ENCODE assay signal across 1 cellular context in the genomic region with DNA sequence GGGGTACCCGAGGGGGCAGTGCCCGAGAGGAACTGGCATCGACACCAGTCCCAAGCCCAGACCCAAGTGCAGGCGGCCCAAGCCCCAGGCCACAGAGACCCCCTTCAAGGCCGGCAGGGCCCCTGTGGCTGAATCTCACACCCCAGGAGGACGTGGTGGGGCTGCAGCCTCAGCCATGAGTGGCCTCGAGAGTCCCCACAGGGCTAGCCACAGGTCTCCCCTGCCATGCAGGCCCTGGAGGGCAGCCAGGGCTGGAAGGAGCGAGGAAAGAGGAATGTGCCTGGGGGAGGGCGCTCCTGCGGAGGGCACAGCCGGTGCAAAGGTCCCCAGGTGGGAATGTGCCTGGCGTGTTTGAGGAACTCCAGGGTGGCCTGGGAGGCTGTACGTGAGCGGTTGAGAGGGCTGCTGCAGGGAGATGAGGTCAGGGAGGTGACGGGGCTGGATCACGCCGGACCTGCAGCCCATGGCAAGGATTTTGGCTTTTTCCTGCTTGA.
A peak's percentile ranks its signal among the peaks of the same experiment; 100 is the strongest.
TF ChIP-seq lines count a peak whose summit lies in the region.

No MANE protein-coding gene starts in this region.

TF ChIP-seq in HepG2, 621 proteins besides CTCF, POLR2A, EP300 and RAD21 (continued from another document and continues in another):
- TF ChIP-seq, protein P1, sequence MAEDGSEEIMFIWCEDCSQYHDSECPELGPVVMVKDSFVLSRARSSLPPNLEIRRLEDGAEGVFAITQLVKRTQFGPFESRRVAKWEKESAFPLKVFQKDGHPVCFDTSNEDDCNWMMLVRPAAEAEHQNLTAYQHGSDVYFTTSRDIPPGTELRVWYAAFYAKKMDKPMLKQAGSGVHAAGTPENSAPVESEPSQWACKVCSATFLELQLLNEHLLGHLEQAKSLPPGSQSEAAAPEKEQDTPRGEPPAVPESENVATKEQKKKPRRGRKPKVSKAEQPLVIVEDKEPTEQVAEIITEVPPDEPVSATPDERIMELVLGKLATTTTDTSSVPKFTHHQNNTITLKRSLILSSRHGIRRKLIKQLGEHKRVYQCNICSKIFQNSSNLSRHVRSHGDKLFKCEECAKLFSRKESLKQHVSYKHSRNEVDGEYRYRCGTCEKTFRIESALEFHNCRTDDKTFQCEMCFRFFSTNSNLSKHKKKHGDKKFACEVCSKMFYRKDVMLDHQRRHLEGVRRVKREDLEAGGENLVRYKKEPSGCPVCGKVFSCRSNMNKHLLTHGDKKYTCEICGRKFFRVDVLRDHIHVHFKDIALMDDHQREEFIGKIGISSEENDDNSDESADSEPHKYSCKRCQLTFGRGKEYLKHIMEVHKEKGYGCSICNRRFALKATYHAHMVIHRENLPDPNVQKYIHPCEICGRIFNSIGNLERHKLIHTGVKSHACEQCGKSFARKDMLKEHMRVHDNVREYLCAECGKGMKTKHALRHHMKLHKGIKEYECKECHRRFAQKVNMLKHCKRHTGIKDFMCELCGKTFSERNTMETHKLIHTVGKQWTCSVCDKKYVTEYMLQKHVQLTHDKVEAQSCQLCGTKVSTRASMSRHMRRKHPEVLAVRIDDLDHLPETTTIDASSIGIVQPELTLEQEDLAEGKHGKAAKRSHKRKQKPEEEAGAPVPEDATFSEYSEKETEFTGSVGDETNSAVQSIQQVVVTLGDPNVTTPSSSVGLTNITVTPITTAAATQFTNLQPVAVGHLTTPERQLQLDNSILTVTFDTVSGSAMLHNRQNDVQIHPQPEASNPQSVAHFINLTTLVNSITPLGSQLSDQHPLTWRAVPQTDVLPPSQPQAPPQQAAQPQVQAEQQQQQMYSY (CRISPR knock-in tag; IDR thresholded peaks at IDR 0.05): no peak
- no peak for TF ChIP-seq ZNF891 (CRISPR knock-in tag; IDR thresholded peaks at IDR 0.05)
- TF ChIP-seq TRIM24 (CRISPR knock-in tag; IDR thresholded peaks at IDR 0.05): no peak
- no peak for TF ChIP-seq MAZ (IDR thresholded peaks at IDR 0.05; ENCODE audit: borderline replicate concordance, low read depth, low read length)
- TF ChIP-seq MAZ (CRISPR knock-in tag; IDR thresholded peaks at IDR 0.05; ENCODE audit: low read depth): no peak
- no peak for TF ChIP-seq FOXO1 (CRISPR knock-in tag; IDR thresholded peaks at IDR 0.05)
- 0 out of 2 replicates have a peak, but pooled peaks have one; percentile 39 for TF ChIP-seq GTF3A (CRISPR knock-in tag; conservative IDR thresholded peaks at IDR 0.05)
- no peak for TF ChIP-seq HNRNPH1 (optimal IDR thresholded peaks at IDR 0.05; ENCODE audit: low read depth, low read length)
- no peak for TF ChIP-seq ZMAT3 (CRISPR knock-in tag; conservative IDR thresholded peaks at IDR 0.05)
- TF ChIP-seq KLF6 (CRISPR knock-in tag; IDR thresholded peaks at IDR 0.05): no peak
- peak; percentile 42; the same call in 1 of the 2 replicates for TF ChIP-seq JUN (CRISPR knock-in tag; IDR thresholded peaks at IDR 0.05)
- TF ChIP-seq, protein P2, sequence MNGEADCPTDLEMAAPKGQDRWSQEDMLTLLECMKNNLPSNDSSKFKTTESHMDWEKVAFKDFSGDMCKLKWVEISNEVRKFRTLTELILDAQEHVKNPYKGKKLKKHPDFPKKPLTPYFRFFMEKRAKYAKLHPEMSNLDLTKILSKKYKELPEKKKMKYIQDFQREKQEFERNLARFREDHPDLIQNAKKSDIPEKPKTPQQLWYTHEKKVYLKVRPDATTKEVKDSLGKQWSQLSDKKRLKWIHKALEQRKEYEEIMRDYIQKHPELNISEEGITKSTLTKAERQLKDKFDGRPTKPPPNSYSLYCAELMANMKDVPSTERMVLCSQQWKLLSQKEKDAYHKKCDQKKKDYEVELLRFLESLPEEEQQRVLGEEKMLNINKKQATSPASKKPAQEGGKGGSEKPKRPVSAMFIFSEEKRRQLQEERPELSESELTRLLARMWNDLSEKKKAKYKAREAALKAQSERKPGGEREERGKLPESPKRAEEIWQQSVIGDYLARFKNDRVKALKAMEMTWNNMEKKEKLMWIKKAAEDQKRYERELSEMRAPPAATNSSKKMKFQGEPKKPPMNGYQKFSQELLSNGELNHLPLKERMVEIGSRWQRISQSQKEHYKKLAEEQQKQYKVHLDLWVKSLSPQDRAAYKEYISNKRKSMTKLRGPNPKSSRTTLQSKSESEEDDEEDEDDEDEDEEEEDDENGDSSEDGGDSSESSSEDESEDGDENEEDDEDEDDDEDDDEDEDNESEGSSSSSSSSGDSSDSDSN (CRISPR knock-in tag; IDR thresholded peaks at IDR 0.05): peak; percentile 47; the same call in 1 of the 2 replicates
- no peak for TF ChIP-seq ZNF879 (CRISPR knock-in tag; IDR thresholded peaks at IDR 0.05)
- TF ChIP-seq ATF7 (IDR thresholded peaks at IDR 0.05): 0 out of 2 replicates have a peak, but pooled peaks have one; percentile 24
- peak; percentile 65 for TF ChIP-seq ATF7 (CRISPR knock-in tag; IDR thresholded peaks at IDR 0.05)
- no peak for TF ChIP-seq CBX2 (IDR thresholded peaks at IDR 0.05; ENCODE audit: low read depth, low read length)
- TF ChIP-seq CBX2 (CRISPR knock-in tag; IDR thresholded peaks at IDR 0.05; ENCODE audit: low read depth): no peak
- TF ChIP-seq, protein P3, sequence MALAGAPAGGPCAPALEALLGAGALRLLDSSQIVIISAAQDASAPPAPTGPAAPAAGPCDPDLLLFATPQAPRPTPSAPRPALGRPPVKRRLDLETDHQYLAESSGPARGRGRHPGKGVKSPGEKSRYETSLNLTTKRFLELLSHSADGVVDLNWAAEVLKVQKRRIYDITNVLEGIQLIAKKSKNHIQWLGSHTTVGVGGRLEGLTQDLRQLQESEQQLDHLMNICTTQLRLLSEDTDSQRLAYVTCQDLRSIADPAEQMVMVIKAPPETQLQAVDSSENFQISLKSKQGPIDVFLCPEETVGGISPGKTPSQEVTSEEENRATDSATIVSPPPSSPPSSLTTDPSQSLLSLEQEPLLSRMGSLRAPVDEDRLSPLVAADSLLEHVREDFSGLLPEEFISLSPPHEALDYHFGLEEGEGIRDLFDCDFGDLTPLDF (CRISPR knock-in tag; IDR thresholded peaks at IDR 0.05): no peak
- peak; percentile 60; the same call in 1 of the 2 replicates for TF ChIP-seq ARNTL (CRISPR knock-in tag; IDR thresholded peaks at IDR 0.05)
- TF ChIP-seq ISX (CRISPR knock-in tag; conservative IDR thresholded peaks at IDR 0.05): no peak
- TF ChIP-seq, protein P4, sequence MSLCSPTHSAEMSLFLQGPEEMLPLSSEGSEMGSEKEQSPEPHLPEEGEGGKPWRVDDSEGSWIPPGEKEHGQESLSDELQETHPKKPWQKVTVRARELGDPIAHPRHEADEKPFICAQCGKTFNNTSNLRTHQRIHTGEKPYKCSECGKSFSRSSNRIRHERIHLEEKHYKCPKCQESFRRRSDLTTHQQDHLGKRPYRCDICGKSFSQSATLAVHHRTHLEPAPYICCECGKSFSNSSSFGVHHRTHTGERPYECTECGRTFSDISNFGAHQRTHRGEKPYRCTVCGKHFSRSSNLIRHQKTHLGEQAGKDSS (CRISPR knock-in tag; IDR thresholded peaks at IDR 0.05; ENCODE audit: borderline replicate concordance, low read depth): peak; percentile 87; the same call in 1 of the 2 replicates
- no peak for TF ChIP-seq SOX6 (IDR thresholded peaks at IDR 0.05)
- no peak for TF ChIP-seq SOX6 (CRISPR knock-in tag; IDR thresholded peaks at IDR 0.05)
- TF ChIP-seq ZSCAN22 (CRISPR knock-in tag; IDR thresholded peaks at IDR 0.05): no peak
- no peak for TF ChIP-seq ZNF816 (CRISPR knock-in tag; IDR thresholded peaks at IDR 0.05; ENCODE audit: borderline replicate concordance)
- TF ChIP-seq, protein P5, sequence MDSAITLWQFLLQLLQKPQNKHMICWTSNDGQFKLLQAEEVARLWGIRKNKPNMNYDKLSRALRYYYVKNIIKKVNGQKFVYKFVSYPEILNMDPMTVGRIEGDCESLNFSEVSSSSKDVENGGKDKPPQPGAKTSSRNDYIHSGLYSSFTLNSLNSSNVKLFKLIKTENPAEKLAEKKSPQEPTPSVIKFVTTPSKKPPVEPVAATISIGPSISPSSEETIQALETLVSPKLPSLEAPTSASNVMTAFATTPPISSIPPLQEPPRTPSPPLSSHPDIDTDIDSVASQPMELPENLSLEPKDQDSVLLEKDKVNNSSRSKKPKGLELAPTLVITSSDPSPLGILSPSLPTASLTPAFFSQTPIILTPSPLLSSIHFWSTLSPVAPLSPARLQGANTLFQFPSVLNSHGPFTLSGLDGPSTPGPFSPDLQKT (CRISPR knock-in tag; IDR thresholded peaks at IDR 0.05; ENCODE audit: borderline replicate concordance): no peak
- no peak for TF ChIP-seq LCORL (IDR thresholded peaks at IDR 0.05)
- TF ChIP-seq LCORL (CRISPR knock-in tag; IDR thresholded peaks at IDR 0.05): no peak
- TF ChIP-seq JUND (CRISPR knock-in tag; IDR thresholded peaks at IDR 0.05): no peak
- no peak for TF ChIP-seq NFIC (IDR thresholded peaks at IDR 0.05; ENCODE audit: low read length)
- no peak for TF ChIP-seq MBD4 (IDR thresholded peaks at IDR 0.05; ENCODE audit: borderline replicate concordance, low read length)
- no peak for TF ChIP-seq KLF16 (CRISPR knock-in tag; IDR thresholded peaks at IDR 0.05)
- TF ChIP-seq, protein P6, sequence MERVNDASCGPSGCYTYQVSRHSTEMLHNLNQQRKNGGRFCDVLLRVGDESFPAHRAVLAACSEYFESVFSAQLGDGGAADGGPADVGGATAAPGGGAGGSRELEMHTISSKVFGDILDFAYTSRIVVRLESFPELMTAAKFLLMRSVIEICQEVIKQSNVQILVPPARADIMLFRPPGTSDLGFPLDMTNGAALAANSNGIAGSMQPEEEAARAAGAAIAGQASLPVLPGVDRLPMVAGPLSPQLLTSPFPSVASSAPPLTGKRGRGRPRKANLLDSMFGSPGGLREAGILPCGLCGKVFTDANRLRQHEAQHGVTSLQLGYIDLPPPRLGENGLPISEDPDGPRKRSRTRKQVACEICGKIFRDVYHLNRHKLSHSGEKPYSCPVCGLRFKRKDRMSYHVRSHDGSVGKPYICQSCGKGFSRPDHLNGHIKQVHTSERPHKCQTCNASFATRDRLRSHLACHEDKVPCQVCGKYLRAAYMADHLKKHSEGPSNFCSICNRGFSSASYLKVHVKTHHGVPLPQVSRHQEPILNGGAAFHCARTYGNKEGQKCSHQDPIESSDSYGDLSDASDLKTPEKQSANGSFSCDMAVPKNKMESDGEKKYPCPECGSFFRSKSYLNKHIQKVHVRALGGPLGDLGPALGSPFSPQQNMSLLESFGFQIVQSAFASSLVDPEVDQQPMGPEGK (CRISPR knock-in tag; IDR thresholded peaks at IDR 0.05): peak; percentile 88
- TF ChIP-seq ZNF292 (CRISPR knock-in tag; IDR thresholded peaks at IDR 0.05; ENCODE audit: borderline replicate concordance, low read depth): no peak; the same call in 1 of the 2 replicates
- TF ChIP-seq ZNF296 (CRISPR knock-in tag; conservative IDR thresholded peaks at IDR 0.05): 0 out of 2 replicates have a peak, but pooled peaks have one; percentile 36
- no peak for TF ChIP-seq HHEX (CRISPR knock-in tag; IDR thresholded peaks at IDR 0.05)
- TF ChIP-seq EED (CRISPR knock-in tag; IDR thresholded peaks at IDR 0.05): no peak
- 0 out of 2 replicates have a peak, but pooled peaks have one; percentile 64 for TF ChIP-seq ADNP (CRISPR knock-in tag; IDR thresholded peaks at IDR 0.05)
- no peak for TF ChIP-seq NAIF1 (CRISPR knock-in tag; IDR thresholded peaks at IDR 0.05; ENCODE audit: borderline replicate concordance)
- TF ChIP-seq, protein P7, sequence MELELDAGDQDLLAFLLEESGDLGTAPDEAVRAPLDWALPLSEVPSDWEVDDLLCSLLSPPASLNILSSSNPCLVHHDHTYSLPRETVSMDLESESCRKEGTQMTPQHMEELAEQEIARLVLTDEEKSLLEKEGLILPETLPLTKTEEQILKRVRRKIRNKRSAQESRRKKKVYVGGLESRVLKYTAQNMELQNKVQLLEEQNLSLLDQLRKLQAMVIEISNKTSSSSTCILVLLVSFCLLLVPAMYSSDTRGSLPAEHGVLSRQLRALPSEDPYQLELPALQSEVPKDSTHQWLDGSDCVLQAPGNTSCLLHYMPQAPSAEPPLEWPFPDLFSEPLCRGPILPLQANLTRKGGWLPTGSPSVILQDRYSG (CRISPR knock-in tag; IDR thresholded peaks at IDR 0.05): no peak
- TF ChIP-seq, protein P8, sequence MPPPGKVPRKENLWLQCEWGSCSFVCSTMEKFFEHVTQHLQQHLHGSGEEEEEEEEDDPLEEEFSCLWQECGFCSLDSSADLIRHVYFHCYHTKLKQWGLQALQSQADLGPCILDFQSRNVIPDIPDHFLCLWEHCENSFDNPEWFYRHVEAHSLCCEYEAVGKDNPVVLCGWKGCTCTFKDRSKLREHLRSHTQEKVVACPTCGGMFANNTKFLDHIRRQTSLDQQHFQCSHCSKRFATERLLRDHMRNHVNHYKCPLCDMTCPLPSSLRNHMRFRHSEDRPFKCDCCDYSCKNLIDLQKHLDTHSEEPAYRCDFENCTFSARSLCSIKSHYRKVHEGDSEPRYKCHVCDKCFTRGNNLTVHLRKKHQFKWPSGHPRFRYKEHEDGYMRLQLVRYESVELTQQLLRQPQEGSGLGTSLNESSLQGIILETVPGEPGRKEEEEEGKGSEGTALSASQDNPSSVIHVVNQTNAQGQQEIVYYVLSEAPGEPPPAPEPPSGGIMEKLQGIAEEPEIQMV (CRISPR knock-in tag; IDR thresholded peaks at IDR 0.05; ENCODE audit: low read depth): no peak
- TF ChIP-seq, protein P9, sequence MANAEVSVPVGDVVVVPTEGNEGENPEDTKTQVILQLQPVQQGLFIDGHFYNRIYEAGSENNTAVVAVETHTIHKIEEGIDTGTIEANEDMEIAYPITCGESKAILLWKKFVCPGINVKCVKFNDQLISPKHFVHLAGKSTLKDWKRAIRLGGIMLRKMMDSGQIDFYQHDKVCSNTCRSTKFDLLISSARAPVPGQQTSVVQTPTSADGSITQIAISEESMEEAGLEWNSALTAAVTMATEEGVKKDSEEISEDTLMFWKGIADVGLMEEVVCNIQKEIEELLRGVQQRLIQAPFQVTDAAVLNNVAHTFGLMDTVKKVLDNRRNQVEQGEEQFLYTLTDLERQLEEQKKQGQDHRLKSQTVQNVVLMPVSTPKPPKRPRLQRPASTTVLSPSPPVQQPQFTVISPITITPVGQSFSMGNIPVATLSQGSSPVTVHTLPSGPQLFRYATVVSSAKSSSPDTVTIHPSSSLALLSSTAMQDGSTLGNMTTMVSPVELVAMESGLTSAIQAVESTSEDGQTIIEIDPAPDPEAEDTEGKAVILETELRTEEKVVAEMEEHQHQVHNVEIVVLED (CRISPR knock-in tag; IDR thresholded peaks at IDR 0.05; ENCODE audit: borderline replicate concordance): no peak
- TF ChIP-seq ZMYM4 (CRISPR knock-in tag; IDR thresholded peaks at IDR 0.05): peak; percentile 7; the same call in 1 of the 2 replicates
- TF ChIP-seq U2AF2 (IDR thresholded peaks at IDR 0.05; ENCODE audit: low read depth, low read length): no peak
- peak; percentile 61; the same call in 1 of the 2 replicates for TF ChIP-seq NR2F2 (IDR thresholded peaks at IDR 0.05; ENCODE audit: borderline replicate concordance, low read depth)
- peak; percentile 33; the same call in 1 of the 2 replicates for TF ChIP-seq HES4 (CRISPR knock-in tag; IDR thresholded peaks at IDR 0.05; ENCODE audit: borderline replicate concordance)
- peak; percentile 86 for TF ChIP-seq NR2F6 (IDR thresholded peaks at IDR 0.05)
- peak; percentile 91 for TF ChIP-seq NR2F6 (CRISPR knock-in tag; IDR thresholded peaks at IDR 0.05)
- TF ChIP-seq POLR2AphosphoS2 (IDR thresholded peaks at IDR 0.05; ENCODE audit: low read depth, low read length): no peak
- TF ChIP-seq ETV6 (CRISPR knock-in tag; conservative IDR thresholded peaks at IDR 0.05): no peak
- TF ChIP-seq, protein P10, sequence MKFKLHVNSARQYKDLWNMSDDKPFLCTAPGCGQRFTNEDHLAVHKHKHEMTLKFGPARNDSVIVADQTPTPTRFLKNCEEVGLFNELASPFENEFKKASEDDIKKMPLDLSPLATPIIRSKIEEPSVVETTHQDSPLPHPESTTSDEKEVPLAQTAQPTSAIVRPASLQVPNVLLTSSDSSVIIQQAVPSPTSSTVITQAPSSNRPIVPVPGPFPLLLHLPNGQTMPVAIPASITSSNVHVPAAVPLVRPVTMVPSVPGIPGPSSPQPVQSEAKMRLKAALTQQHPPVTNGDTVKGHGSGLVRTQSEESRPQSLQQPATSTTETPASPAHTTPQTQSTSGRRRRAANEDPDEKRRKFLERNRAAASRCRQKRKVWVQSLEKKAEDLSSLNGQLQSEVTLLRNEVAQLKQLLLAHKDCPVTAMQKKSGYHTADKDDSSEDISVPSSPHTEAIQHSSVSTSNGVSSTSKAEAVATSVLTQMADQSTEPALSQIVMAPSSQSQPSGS (CRISPR knock-in tag; IDR thresholded peaks at IDR 0.05): no peak
